In genomic region chr3:7669641-7670040, GRCh38 we compare ENCODE assay signal across 20 cellular contexts.
"Had no signal": no experiment of that assay in that cellular context is flagged by ENCODE, and none has a peak within 500 bp of the region (broad histone marks: within the 10 kb centered on the region; RNA-seq: fewer than 3 reads in every experiment).

No MANE protein-coding gene starts in this region.

- DNase-seq: activated CD4-positive, alpha-beta memory T cell treated with anti-CD3 and anti-CD28 coated beads for 36 hours; activated CD8-positive, alpha-beta memory T cell treated with anti-CD3 and anti-CD28 coated beads, Interleukin-2, amount 10 ng/mL, durations not matched to agents 7 days and 5 days; activated naive CD4-positive, alpha-beta T cell; activated naive CD8-positive, alpha-beta T cell treated with anti-CD3 and anti-CD28 coated beads for 36 hours; amniotic stem cell; body of pancreas; colonic mucosa; erythroblast; gastrocnemius medialis; heart right ventricle; mesenchymal stem cell; naive thymus-derived CD8-positive, alpha-beta T cell; pancreas; stimulated activated CD4-positive, alpha-beta T cell treated with anti-CD3 and anti-CD28 coated beads, Interleukin-4, amount 100 ng/mL, for 1 hour; stimulated activated naive CD8-positive, alpha-beta T cell treated with anti-CD3 and anti-CD28 coated beads, Interleukin-15, amount 100 ng/mL, for 72 hours; upper lobe of left lung had no signal

- ATAC-seq: activated CD8-positive, alpha-beta memory T cell treated with anti-CD3 and anti-CD28 coated beads, Interleukin-2, amount 10 ng/mL, durations not matched to agents 7 days and 5 days; activated T-helper 17 cell treated with anti-CD3 and anti-CD28 coated beads, Interleukin-2, amount 50 U/mL, for 72 hours; body of pancreas; gastrocnemius medialis; heart right ventricle; naive thymus-derived CD8-positive, alpha-beta T cell; pancreas; sciatic nerve; stimulated activated naive CD8-positive, alpha-beta T cell treated with anti-CD3 and anti-CD28 coated beads, Interleukin-15, amount 100 ng/mL, for 72 hours had no signal

- FAIRE-seq: endometrium, pancreas, TTC549 had no signal
